1 cellular context compared by ENCODE assay signal in the genomic region with DNA sequence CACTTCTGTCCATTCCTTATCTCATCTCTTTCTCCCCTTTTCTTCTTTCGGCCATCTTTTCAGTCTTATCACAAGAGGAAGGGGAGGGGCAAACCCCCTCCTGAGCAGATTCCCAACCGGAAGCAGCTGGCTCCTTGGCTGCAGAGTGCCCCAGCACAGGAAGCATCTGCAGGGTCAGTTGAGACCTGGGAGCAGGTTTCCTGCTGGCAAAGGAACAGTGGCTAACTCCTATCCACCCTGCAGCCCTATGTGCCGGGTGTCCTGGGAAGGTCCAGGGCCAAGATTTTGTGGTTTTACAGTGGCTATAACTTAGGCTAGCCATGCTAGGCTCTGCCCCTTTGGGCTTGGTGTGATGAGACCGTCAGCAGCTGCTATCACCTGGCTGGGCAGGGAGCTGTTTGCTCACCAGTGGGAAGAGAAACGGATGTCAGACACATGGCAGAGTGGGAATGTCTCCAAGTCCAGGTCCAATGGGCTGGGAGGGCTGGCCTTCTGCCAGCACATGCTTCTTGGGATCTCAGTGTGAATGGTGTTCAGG.
TF ChIP-seq lines count a peak whose summit lies in the region.

No MANE protein-coding gene starts in this region.

TF ChIP-seq in K562, 482 proteins besides CTCF, POLR2A, EP300 and RAD21 (continued from another document):
- TF ChIP-seq, protein P1, sequence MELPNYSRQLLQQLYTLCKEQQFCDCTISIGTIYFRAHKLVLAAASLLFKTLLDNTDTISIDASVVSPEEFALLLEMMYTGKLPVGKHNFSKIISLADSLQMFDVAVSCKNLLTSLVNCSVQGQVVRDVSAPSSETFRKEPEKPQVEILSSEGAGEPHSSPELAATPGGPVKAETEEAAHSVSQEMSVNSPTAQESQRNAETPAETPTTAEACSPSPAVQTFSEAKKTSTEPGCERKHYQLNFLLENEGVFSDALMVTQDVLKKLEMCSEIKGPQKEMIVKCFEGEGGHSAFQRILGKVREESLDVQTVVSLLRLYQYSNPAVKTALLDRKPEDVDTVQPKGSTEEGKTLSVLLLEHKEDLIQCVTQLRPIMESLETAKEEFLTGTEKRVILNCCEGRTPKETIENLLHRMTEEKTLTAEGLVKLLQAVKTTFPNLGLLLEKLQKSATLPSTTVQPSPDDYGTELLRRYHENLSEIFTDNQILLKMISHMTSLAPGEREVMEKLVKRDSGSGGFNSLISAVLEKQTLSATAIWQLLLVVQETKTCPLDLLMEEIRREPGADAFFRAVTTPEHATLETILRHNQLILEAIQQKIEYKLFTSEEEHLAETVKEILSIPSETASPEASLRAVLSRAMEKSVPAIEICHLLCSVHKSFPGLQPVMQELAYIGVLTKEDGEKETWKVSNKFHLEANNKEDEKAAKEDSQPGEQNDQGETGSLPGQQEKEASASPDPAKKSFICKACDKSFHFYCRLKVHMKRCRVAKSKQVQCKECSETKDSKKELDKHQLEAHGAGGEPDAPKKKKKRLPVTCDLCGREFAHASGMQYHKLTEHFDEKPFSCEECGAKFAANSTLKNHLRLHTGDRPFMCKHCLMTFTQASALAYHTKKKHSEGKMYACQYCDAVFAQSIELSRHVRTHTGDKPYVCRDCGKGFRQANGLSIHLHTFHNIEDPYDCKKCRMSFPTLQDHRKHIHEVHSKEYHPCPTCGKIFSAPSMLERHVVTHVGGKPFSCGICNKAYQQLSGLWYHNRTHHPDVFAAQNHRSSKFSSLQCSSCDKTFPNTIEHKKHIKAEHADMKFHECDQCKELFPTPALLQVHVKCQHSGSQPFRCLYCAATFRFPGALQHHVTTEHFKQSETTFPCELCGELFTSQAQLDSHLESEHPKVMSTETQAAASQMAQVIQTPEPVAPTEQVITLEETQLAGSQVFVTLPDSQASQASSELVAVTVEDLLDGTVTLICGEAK (IDR thresholded peaks at IDR 0.05), result peak; percentile 56; the same call in 1 of the 2 replicates
- TF ChIP-seq, protein P1 (CRISPR knock-in tag; IDR thresholded peaks at IDR 0.05), result no peak
- TF ChIP-seq, protein P2, sequence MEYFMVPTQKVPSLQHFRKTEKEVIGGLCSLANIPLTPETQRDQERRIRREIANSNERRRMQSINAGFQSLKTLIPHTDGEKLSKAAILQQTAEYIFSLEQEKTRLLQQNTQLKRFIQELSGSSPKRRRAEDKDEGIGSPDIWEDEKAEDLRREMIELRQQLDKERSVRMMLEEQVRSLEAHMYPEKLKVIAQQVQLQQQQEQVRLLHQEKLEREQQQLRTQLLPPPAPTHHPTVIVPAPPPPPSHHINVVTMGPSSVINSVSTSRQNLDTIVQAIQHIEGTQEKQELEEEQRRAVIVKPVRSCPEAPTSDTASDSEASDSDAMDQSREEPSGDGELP (CRISPR knock-in tag; IDR thresholded peaks at IDR 0.05; ENCODE audit: borderline replicate concordance), result peak; percentile 79; the same call in 1 of the 2 replicates
- no peak for TF ChIP-seq ZNF707 (CRISPR knock-in tag; conservative IDR thresholded peaks at IDR 0.05)
- TF ChIP-seq NFIC (IDR thresholded peaks at IDR 0.05), result peak; percentile 66
- peak in 1 of 3 experiments; percentile 49 for TF ChIP-seq YY1 (IDR thresholded peaks at IDR 0.05; ENCODE audit: borderline replicate concordance in 1 of 3, control insufficient read depth in 1 of 3, extremely low read depth in 1 of 3, insufficient read depth in 3 of 3, insufficient read length in 1 of 3, insufficient replicate concordance in 2 of 3, low read depth in 1 of 3, low read length in 2 of 3)
- TF ChIP-seq NEUROD1 (IDR thresholded peaks at IDR 0.05; ENCODE audit: borderline replicate concordance, low read depth, low read length, partially characterized antibody), result no peak
- TF ChIP-seq GABPA (tag; conservative IDR thresholded peaks at IDR 0.05; ENCODE audit: low read depth), result peak; percentile 86
- TF ChIP-seq, protein P3, sequence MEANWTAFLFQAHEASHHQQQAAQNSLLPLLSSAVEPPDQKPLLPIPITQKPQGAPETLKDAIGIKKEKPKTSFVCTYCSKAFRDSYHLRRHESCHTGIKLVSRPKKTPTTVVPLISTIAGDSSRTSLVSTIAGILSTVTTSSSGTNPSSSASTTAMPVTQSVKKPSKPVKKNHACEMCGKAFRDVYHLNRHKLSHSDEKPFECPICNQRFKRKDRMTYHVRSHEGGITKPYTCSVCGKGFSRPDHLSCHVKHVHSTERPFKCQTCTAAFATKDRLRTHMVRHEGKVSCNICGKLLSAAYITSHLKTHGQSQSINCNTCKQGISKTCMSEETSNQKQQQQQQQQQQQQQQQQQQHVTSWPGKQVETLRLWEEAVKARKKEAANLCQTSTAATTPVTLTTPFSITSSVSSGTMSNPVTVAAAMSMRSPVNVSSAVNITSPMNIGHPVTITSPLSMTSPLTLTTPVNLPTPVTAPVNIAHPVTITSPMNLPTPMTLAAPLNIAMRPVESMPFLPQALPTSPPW (CRISPR knock-in tag; IDR thresholded peaks at IDR 0.05), result peak; percentile 74; the same call in 1 of the 2 replicates
